Comparison of ENCODE assay signal across 8 cellular contexts in genomic region chr10:13371879-13372470, GRCh38. TPM values are rescaled to one million over a fixed set of nuclear protein-coding genes. Genes with fewer than 3 reads are reported as not detected.
DNase-seq lines count a peak whose midpoint lies in the region; ATAC-seq, FAIRE-seq and TF ChIP-seq lines count a peak whose summit lies in the region.

No MANE protein-coding gene starts in this region.

- no peak for TF ChIP-seq EP300 in A549 (IDR thresholded peaks at IDR 0.05)

- H3K4me2 ChIP-seq in A549, result peak overlapping the region; percentile 19; the same call in 1 of the 3 replicates

- H3K36me3 ChIP-seq in colonic mucosa, result no peaks in the 10 kb centered on the region
- H3K36me3 ChIP-seq in liver (ENCODE audit: control insufficient read depth in 4 of 4, insufficient read depth in 3 of 4, low read depth in 1 of 4, low read length in 3 of 4), result no peaks in the 10 kb centered on the region

- CTCF ChIA-PET in A549 (lab: Yijun Ruan, JAX), result interaction anchor here (0.6 to 8.8 kb wide), 63 partner anchors 8 to 432 kb away, joined by 3 to 107 read pairs (median 4); partner anchors contain the start of genes BEND7, MCM10 and PRPF18

- peak; percentile 32 for FAIRE-seq in A549 (lab: Jason Lieb, UNC)

- TF ChIP-seq CTCF in A549 (IDR thresholded peaks at IDR 0.05), result peak; percentile 95
- TF ChIP-seq CTCF in colonic mucosa (IDR thresholded peaks at IDR 0.05), result peak; percentile 91
- peak; percentile 93 for TF ChIP-seq CTCF in liver (IDR thresholded peaks at IDR 0.05; ENCODE audit: low read depth, low read length, missing input control)

- H3K9me3 ChIP-seq in A549 (no peaks in the 10 kb centered on the region), colonic mucosa (no peaks in the 10 kb centered on the region), liver (ENCODE audit: control insufficient read depth in 4 of 4, low read length in 3 of 4) (no peaks in the 10 kb centered on the region)

- TF ChIP-seq POLR2A in A549 (IDR thresholded peaks at IDR 0.05; ENCODE audit: low read length), result no peak

- H3K27ac ChIP-seq in A549, result no peak overlapping the region
- no peak overlapping the region for H3K27ac ChIP-seq in colonic mucosa
- H3K27ac ChIP-seq in liver (ENCODE audit: low read depth in 1 of 2, low read length in 2 of 2), result no peak overlapping the region

- H3K4me1 ChIP-seq in A549 (no peaks in the 10 kb centered on the region), colonic mucosa (no peaks in the 10 kb centered on the region), liver (ENCODE audit: control insufficient read depth in 4 of 4, insufficient read depth in 4 of 4, low read length in 3 of 4) (peaks cover 0 to 3% (median 0%) of the 10 kb centered on the region in 4 donors)

- peak; percentile 93 to 97 for TF ChIP-seq RAD21 in A549 (conservative IDR thresholded peaks at IDR 0.05 in 1 of 2, IDR thresholded peaks at IDR 0.05 in 1 of 2)
- TF ChIP-seq RAD21 in liver (IDR thresholded peaks at IDR 0.05), result peak; percentile 97 to 99

- H3K4me3 ChIP-seq in A549 (no peak overlapping the region), colonic mucosa (no peak overlapping the region), liver (ENCODE audit: low read depth in 1 of 3, low read length in 3 of 3) (no peak overlapping the region)

- POLR2A ChIA-PET in A549 (lab: Yijun Ruan, JAX), result interaction anchor here (0.7 to 1.1 kb wide), 3 partner anchors 68 to 214 kb away, joined by 3 to 5 read pairs (median 4); partner anchors contain the start of gene PRPF18

- no peak overlapping the region for H3K9ac ChIP-seq in colonic mucosa (ENCODE audit: low read depth in 2 of 2, low read length in 2 of 2)
- no peak overlapping the region for H3K9ac ChIP-seq in liver (ENCODE audit: low read depth in 1 of 2, low read length in 2 of 2)

- H3K27me3 ChIP-seq in colonic mucosa, result no peaks in the 10 kb centered on the region
- H3K27me3 ChIP-seq in liver (ENCODE audit: control insufficient read depth in 4 of 4, insufficient read depth in 4 of 4, low read length in 3 of 4), result no peaks in the 10 kb centered on the region

- 17% methylated on average over 6 of the region's 6 CpGs for WGBS in A549 (ENCODE audit: missing lambda C conversion rate)
- 25% methylated on average over 6 of the region's 6 CpGs for whole genome bisulfite sequencing in liver

- intact Hi-C loops in colonic mucosa (cut with DNase I), result loop anchor here (2.0 to 5.0 kb wide), 2 partner anchors 69 to 165 kb away; no protein-coding TSS in a partner anchor

- ATAC-seq in A549 (peak; percentile 97 to 100), GM18498 (IDR thresholded peaks at IDR 0.05; ENCODE audit: unreplicated experiment) (peak; percentile 79), HG03108 (IDR thresholded peaks at IDR 0.05; ENCODE audit: unreplicated experiment) (peak; percentile 74)

- DNase-seq in A549 (ENCODE audit: low read depth in 1 of 2, low spot score in 1 of 2), result peak; percentile 87 to 88
- DNase-seq in NCI-H345 treated with DMSO at 0.1 percent for 48 hours (lab: John Stamatoyannopoulos, UW; ENCODE audit: unreplicated experiment), result peak; percentile 59
- peak; percentile 51 for DNase-seq in activated CD4-positive, CD25-positive, alpha-beta regulatory T cell treated with anti-CD3 and anti-CD28 coated beads, Interleukin-2, amount 50 U/mL, for 16 hours (ENCODE audit: low read depth, low spot score)
- peak; percentile 79 for DNase-seq in colonic mucosa
- peak; percentile 44 for DNase-seq in stimulated activated CD8-positive, alpha-beta memory T cell treated with anti-CD3 and anti-CD28 coated beads, Interleukin-12 subunit alpha, Interleukin-12 subunit beta, amount 100 ng/mL, for 1 hour (ENCODE audit: low read depth)

TF ChIP-seq in A549, 52 proteins besides CTCF, POLR2A, EP300 and RAD21:
- peak; percentile 77 for TF ChIP-seq SMC3 (IDR thresholded peaks at IDR 0.05)
- no peak for TF ChIP-seq JUNB (IDR thresholded peaks at IDR 0.05)
TF ChIP-seq in A549: peak in this region for 1.

TF ChIP-seq in liver, 16 proteins besides CTCF, POLR2A, EP300 and RAD21:
- peak; percentile 38 for TF ChIP-seq YY1 (IDR thresholded peaks at IDR 0.05)
- TF ChIP-seq HNF4A (conservative IDR thresholded peaks at IDR 0.05), result peak in 1 of 2 donors; percentile 53
- TF ChIP-seq GABPA (IDR thresholded peaks at IDR 0.05 in 1 of 2, conservative IDR thresholded peaks at IDR 0.05 in 1 of 2), result no peak
- TF ChIP-seq SP1 (IDR thresholded peaks at IDR 0.05), result peak; percentile 7

RNA-seq across cellular contexts. Expression of gene SEPHS1, which starts 23.9 kb away (rescaled TPM):
- 114 and 124 TPM in 2 replicates for polyA plus RNA-seq in A549 (2011; rRNA removed)
- polyA plus RNA-seq in A549 (2012; cell fraction: cytosol; rRNA removed), result 57.6 and 66.5 TPM in 2 replicates
- 33.8 and 43.2 TPM in 2 replicates for polyA plus RNA-seq in A549 (2012; cell fraction: nucleus; rRNA removed)
- 71.4 to 82.5 TPM (median 78.6 TPM) in 3 replicates for polyA plus RNA-seq in A549 (2017; fragmentation: RNase III; extraction: RNeasy Plus Mini Kit Qiagen cat#74134 plus additional on column Dnase treatment)
- 72.6 and 85.9 TPM in 2 replicates for polyA minus RNA-seq in A549 (2011; rRNA and poly(A)+ RNA removed)
- 10 to 100 TPM; 34.4 to 51.3 TPM for total RNA-seq in colonic mucosa
- 10 to 100 TPM; 21.9 to 39.3 TPM for total RNA-seq in liver
- polyA plus RNA-seq in liver, result 10 to 100 TPM; 10.4 to 34.7 TPM
